1 cellular context compared by ENCODE assay signal in genomic region chr6:73653571-73654424, GRCh38.
TF ChIP-seq lines count a peak whose summit lies in the region.

Gene SLC17A5 (minus strand): TSS chr6:73653992. CDS start chr6:73653886, 106 bp downstream.

TF ChIP-seq in HepG2, 621 proteins besides CTCF, POLR2A, EP300 and RAD21 (continued from another document and continues in another):
- TF ChIP-seq TFDP1 (CRISPR knock-in tag; IDR thresholded peaks at IDR 0.05; ENCODE audit: borderline replicate concordance) = peak; percentile 77; the same call in 1 of the 2 replicates
- TF ChIP-seq MED1 (CRISPR knock-in tag; IDR thresholded peaks at IDR 0.05) = peak; percentile 44; the same call in 1 of the 2 replicates
- peak; percentile 34; the same call in 1 of the 2 replicates for TF ChIP-seq HMGXB3 (CRISPR knock-in tag; IDR thresholded peaks at IDR 0.05; ENCODE audit: borderline replicate concordance)
- TF ChIP-seq ZNF101 (CRISPR knock-in tag; IDR thresholded peaks at IDR 0.05; ENCODE audit: borderline replicate concordance, low read depth) = no peak
- peak; percentile 89; the same call in 1 of the 2 replicates for TF ChIP-seq GLI4 (CRISPR knock-in tag; IDR thresholded peaks at IDR 0.05; ENCODE audit: borderline replicate concordance)
- TF ChIP-seq ZNF280B (CRISPR knock-in tag; IDR thresholded peaks at IDR 0.05; ENCODE audit: borderline replicate concordance) = peak; percentile 58; the same call in 1 of the 2 replicates
- peak; percentile 85; the same call in 1 of the 2 replicates for TF ChIP-seq ZNF879 (CRISPR knock-in tag; IDR thresholded peaks at IDR 0.05)
- TF ChIP-seq TARDBP (CRISPR knock-in tag; IDR thresholded peaks at IDR 0.05) = 0 out of 2 replicates have a peak, but pooled peaks have one; percentile 34
- TF ChIP-seq MEIS2 (CRISPR knock-in tag; IDR thresholded peaks at IDR 0.05) = peak; percentile 22; the same call in 1 of the 2 replicates
- no peak for TF ChIP-seq MTF2 (CRISPR knock-in tag; IDR thresholded peaks at IDR 0.05; ENCODE audit: borderline replicate concordance)
- peak; percentile 97 for TF ChIP-seq ZNF547 (CRISPR knock-in tag; IDR thresholded peaks at IDR 0.05)
- no peak for TF ChIP-seq ZXDC (CRISPR knock-in tag; IDR thresholded peaks at IDR 0.05)
- TF ChIP-seq ZNF17 (CRISPR knock-in tag; IDR thresholded peaks at IDR 0.05) = no peak
- peak; percentile 66 for TF ChIP-seq TAF1 (CRISPR knock-in tag; IDR thresholded peaks at IDR 0.05)
- peak; percentile 31; the same call in 1 of the 2 replicates for TF ChIP-seq ZNF281 (CRISPR knock-in tag; IDR thresholded peaks at IDR 0.05; ENCODE audit: borderline replicate concordance)
- no peak for TF ChIP-seq HMG20A (CRISPR knock-in tag; IDR thresholded peaks at IDR 0.05; ENCODE audit: borderline replicate concordance)
- peak; percentile 78 for TF ChIP-seq PATZ1 (CRISPR knock-in tag; IDR thresholded peaks at IDR 0.05)
- peak; percentile 82 for TF ChIP-seq IKZF4 (CRISPR knock-in tag; IDR thresholded peaks at IDR 0.05; ENCODE audit: borderline replicate concordance, low read depth, not compliant biosample characterization)
- no peak for TF ChIP-seq TERF1 (CRISPR knock-in tag; IDR thresholded peaks at IDR 0.05)
- TF ChIP-seq ZSCAN9 (CRISPR knock-in tag; IDR thresholded peaks at IDR 0.05; ENCODE audit: borderline replicate concordance) = peak; percentile 46; the same call in 1 of the 2 replicates
- 0 out of 2 replicates have a peak, but pooled peaks have one; percentile 32 for TF ChIP-seq ZNF232 (CRISPR knock-in tag; IDR thresholded peaks at IDR 0.05; ENCODE audit: borderline replicate concordance)
- peak; percentile 16; the same call in 1 of the 2 replicates for TF ChIP-seq THAP8 (CRISPR knock-in tag; IDR thresholded peaks at IDR 0.05; ENCODE audit: borderline replicate concordance)
- peak; percentile 56 for TF ChIP-seq POGK (CRISPR knock-in tag; conservative IDR thresholded peaks at IDR 0.05)
- TF ChIP-seq NFYC (CRISPR knock-in tag; IDR thresholded peaks at IDR 0.05) = peak; percentile 70
- peak; percentile 40; the same call in 1 of the 2 replicates for TF ChIP-seq HCFC1 (IDR thresholded peaks at IDR 0.05; ENCODE audit: low read depth, low read length)
- 0 out of 2 replicates have a peak, but pooled peaks have one; percentile 44 for TF ChIP-seq ZNF713 (CRISPR knock-in tag; IDR thresholded peaks at IDR 0.05)
- TF ChIP-seq USF2 (IDR thresholded peaks at IDR 0.05; ENCODE audit: low read depth, low read length) = no peak
- no peak for TF ChIP-seq USF2 (CRISPR knock-in tag; IDR thresholded peaks at IDR 0.05; ENCODE audit: borderline replicate concordance)
- TF ChIP-seq ZNF367 (CRISPR knock-in tag; IDR thresholded peaks at IDR 0.05; ENCODE audit: borderline replicate concordance) = no peak
- TF ChIP-seq ZNF891 (CRISPR knock-in tag; IDR thresholded peaks at IDR 0.05) = no peak
- peak; percentile 71 for TF ChIP-seq MEF2D (CRISPR knock-in tag; IDR thresholded peaks at IDR 0.05)
- no peak for TF ChIP-seq IKZF1 (IDR thresholded peaks at IDR 0.05)
- TF ChIP-seq CREB1 (IDR thresholded peaks at IDR 0.05) = peak; percentile 38; the same call in 1 of the 2 replicates
- peak; percentile 59 for TF ChIP-seq CREB1 (CRISPR knock-in tag; IDR thresholded peaks at IDR 0.05)
- TF ChIP-seq ZNF614 (CRISPR knock-in tag; IDR thresholded peaks at IDR 0.05; ENCODE audit: borderline replicate concordance) = 0 out of 2 replicates have a peak, but pooled peaks have one; percentile 30
- peak; percentile 68; the same call in 1 of the 2 replicates for TF ChIP-seq MYC (CRISPR knock-in tag; IDR thresholded peaks at IDR 0.05; ENCODE audit: borderline replicate concordance)
- peak; percentile 35; the same call in 1 of the 2 replicates for TF ChIP-seq ZFAT (CRISPR knock-in tag; conservative IDR thresholded peaks at IDR 0.05)
